Comparison of ENCODE assay signal across 1 cellular context in genomic region chr22:41913040-41913719, GRCh38.
TF ChIP-seq lines count a peak whose summit lies in the region.

No MANE protein-coding gene starts in this region.

TF ChIP-seq in HCT116, 20 proteins besides CTCF, POLR2A, EP300 and RAD21:
- no peak for TF ChIP-seq ATF3 (IDR thresholded peaks at IDR 0.05)
- no peak for TF ChIP-seq REST (IDR thresholded peaks at IDR 0.05; ENCODE audit: low read depth)
- TF ChIP-seq TCF7L2 (IDR thresholded peaks at IDR 0.05; ENCODE audit: borderline replicate concordance, extremely low read depth, insufficient read depth, insufficient read length) = peak; percentile 30
- no peak for TF ChIP-seq EZH2 (IDR thresholded peaks at IDR 0.05)
TF ChIP-seq in HCT116: peak in this region for 1.
